ENCODE assay signal across 22 cellular contexts in genomic region chr2:54519841-54520459, GRCh38.
DNase-seq lines count a peak whose midpoint lies in the region; ATAC-seq and TF ChIP-seq lines count a peak whose summit lies in the region.
"Had no signal": no experiment of that assay in that cellular context is flagged by ENCODE, and none has a peak within 500 bp of the region (broad histone marks: within the 10 kb centered on the region; RNA-seq: fewer than 3 reads in every experiment).

No MANE protein-coding gene starts in this region.

- no peak overlapping the region for H3K9ac ChIP-seq in GM23248
- no peak overlapping the region for H3K9ac ChIP-seq in neuronal stem cell (ENCODE audit: low read depth, low read length, poor library complexity)

- DNase-seq in GM23248 (no peak), WTC11 (ENCODE audit: low spot score) (no peak), neuronal stem cell (ENCODE audit: low spot score) (no peak), BE2C (no peak), NCI-H1694 (lab: John Stamatoyannopoulos, UW) (no peak), GM10248 (ENCODE audit: extremely low spot score) (no peak), NK-92 (lab: John Stamatoyannopoulos, UW; ENCODE audit: unreplicated experiment) (no peak)
- DNase-seq: activated effector memory CD4-positive, alpha-beta T cell treated with anti-CD3 and anti-CD28 coated beads, Interleukin-2, amount 50 U/mL, for 16 hours; CD4-positive, alpha-beta memory T cell; cerebellar nuclear complex; GDM1; GOT3; heart right ventricle; mesendoderm; NCI-H1694 treated with DMSO at 0.1 percent for 48 hours; NCI-H345; NK-92 treated with Interleukin-12 subunit alpha and Interleukin-12 subunit beta, amount 100 ng/mL, for 24 hours; right cardiac atrium; SHP77 treated with DMSO at 0.1 percent for 48 hours; stimulated activated naive CD8-positive, alpha-beta T cell treated with anti-CD3 and anti-CD28 coated beads, Interleukin-15, amount 100 ng/mL, for 72 hours; transverse colon had no signal

- peaks cover 73% of the 10 kb centered on the region for H3K4me1 Mint-ChIP-seq in WTC11

- H3K27ac Mint-ChIP-seq in WTC11: no peak overlapping the region
- H3K27ac Mint-ChIP-seq: stimulated activated naive CD8-positive, alpha-beta T cell treated with anti-CD3 and anti-CD28 coated beads, Interleukin-15, amount 100 ng/mL, for 72 hours had no signal

- H2AFZ ChIP-seq in ACC112 (ENCODE audit: low read length, unreplicated experiment) (no peak overlapping the region), GM23248 (no peak overlapping the region), neuronal stem cell (ENCODE audit: low read length) (no peak overlapping the region)

- CTCF ChIA-PET in WTC11 (lab: Charles Lee) (interaction anchor here (0.6 to 1.6 kb wide), 5 partner anchors 17 to 184 kb away, joined by 3 to 5 read pairs (median 3); no protein-coding TSS in a partner anchor), GM10248 (lab: Yijun Ruan, JAX) (interaction anchor here (3.1 to 10.4 kb wide), 2 partner anchors 11 to 184 kb away, joined by 15 to 113 read pairs; no protein-coding TSS in a partner anchor)

- H3K4me3 ChIP-seq in ACC112 (ENCODE audit: low read depth, low read length) (no peak overlapping the region), GM23248 (no peak overlapping the region), neuronal stem cell (ENCODE audit: low read length in 2 of 2) (no peak overlapping the region), BE2C (ENCODE audit: low read depth, low read length) (no peak overlapping the region)
- H3K4me3 ChIP-seq: heart right ventricle, transverse colon had no signal

- in situ Hi-C loops in GM23248 (cut with MboI): no loop called here

- H3K14ac ChIP-seq in neuronal stem cell (ENCODE audit: low read length): no peak overlapping the region

- TF ChIP-seq CTCF in WTC11 (IDR thresholded peaks at IDR 0.05): no peak
- no peak for TF ChIP-seq CTCF in BE2C (IDR thresholded peaks at IDR 0.05; ENCODE audit: low read depth, low read length)
- no peak for TF ChIP-seq CTCF in GM10248 (IDR thresholded peaks at IDR 0.05; ENCODE audit: control extremely low read depth, extremely low read depth, low read depth, missing control alignments)

- WGBS in GM23248 (ENCODE audit: low coverage in 1 of 2, low lambda C conversion rate in 2 of 2, missing lambda C conversion rate in 2 of 2), 2 experiments: 89 to 93% methylated on average over 12 of the region's 12 CpGs
- WGBS in neuronal stem cell (ENCODE audit: extremely low coverage in 2 of 2, insufficient read length in 2 of 2, insufficient replicate concordance in 1 of 2), 2 donors: no CpG with 5 or more reads among the region's 12 CpGs

- no peak overlapping the region for H4K91ac ChIP-seq in neuronal stem cell (ENCODE audit: low read depth, low read length, poor library complexity)

- no peak overlapping the region for H2BK120ac ChIP-seq in neuronal stem cell (ENCODE audit: low read depth, low read length)

- peak; percentile 14 for ATAC-seq in WTC11
- ATAC-seq: heart right ventricle; right cardiac atrium; stimulated activated naive CD8-positive, alpha-beta T cell treated with anti-CD3 and anti-CD28 coated beads, Interleukin-15, amount 100 ng/mL, for 72 hours had no signal

- H3K27me3 ChIP-seq in ACC112 (ENCODE audit: insufficient read depth, low read length): no peaks in the 10 kb centered on the region
- no peaks in the 10 kb centered on the region for H3K27me3 ChIP-seq in GM23248 (replicated peaks; ENCODE audit: insufficient read depth)
- no peaks in the 10 kb centered on the region for H3K27me3 ChIP-seq in neuronal stem cell (ENCODE audit: control insufficient read depth in 3 of 3, insufficient read depth in 3 of 3, low read depth in 1 of 3, low read length in 3 of 3)
- H3K27me3 ChIP-seq in BE2C: no peaks in the 10 kb centered on the region
- H3K27me3 ChIP-seq: heart right ventricle, transverse colon had no signal

- no peaks in the 10 kb centered on the region for H3K36me3 Mint-ChIP-seq in WTC11
- H3K36me3 Mint-ChIP-seq: CD4-positive, alpha-beta memory T cell had no signal

- H3K9me3 Mint-ChIP-seq in WTC11: no peaks in the 10 kb centered on the region
- H3K9me3 Mint-ChIP-seq: CD4-positive, alpha-beta memory T cell; stimulated activated naive CD8-positive, alpha-beta T cell treated with anti-CD3 and anti-CD28 coated beads, Interleukin-15, amount 100 ng/mL, for 72 hours had no signal

- H3K23ac ChIP-seq in neuronal stem cell (ENCODE audit: low read depth, low read length, poor library complexity): no peak overlapping the region

- no peak overlapping the region for H2BK5ac ChIP-seq in neuronal stem cell (ENCODE audit: low read length)

- no peaks in the 10 kb centered on the region for H4K20me1 ChIP-seq in GM23248 (ENCODE audit: insufficient read depth)

- H3K9me3 ChIP-seq in GM23248 (ENCODE audit: low read depth) (no peaks in the 10 kb centered on the region), neuronal stem cell (replicated peaks in 1 of 2; ENCODE audit: control insufficient read depth in 2 of 2, insufficient read depth in 1 of 2, low read depth in 1 of 2, low read length in 2 of 2) (no peaks in the 10 kb centered on the region), BE2C (no peaks in the 10 kb centered on the region)
- H3K9me3 ChIP-seq: heart right ventricle, transverse colon had no signal

- no peak overlapping the region for H2BK15ac ChIP-seq in neuronal stem cell (ENCODE audit: low read length)

- H3F3A ChIP-seq in GM23248 (ENCODE audit: insufficient read depth): peaks cover 33% of the 10 kb centered on the region

- H2BK12ac ChIP-seq in neuronal stem cell (ENCODE audit: low read length): no peak overlapping the region

- H3K4me1 ChIP-seq in ACC112 (ENCODE audit: control insufficient read depth, insufficient read depth, low read length, unreplicated experiment): peaks cover 45% of the 10 kb centered on the region
- H3K4me1 ChIP-seq in GM23248 (ENCODE audit: insufficient read depth): peaks cover 44% of the 10 kb centered on the region
- H3K4me1 ChIP-seq in neuronal stem cell (ENCODE audit: control insufficient read depth in 2 of 2, insufficient read depth in 1 of 2, low read depth in 1 of 2, low read length in 2 of 2): peaks cover 0 to 17% of the 10 kb centered on the region in 2 donors
- H3K4me1 ChIP-seq in BE2C: no peaks in the 10 kb centered on the region

- no peaks in the 10 kb centered on the region for H3K79me1 ChIP-seq in neuronal stem cell (ENCODE audit: low read depth, low read length)

- H3K4me2 ChIP-seq in GM23248 (ENCODE audit: unreplicated experiment) (peak overlapping the region; percentile 61), neuronal stem cell (ENCODE audit: insufficient read depth, low read length, poor library complexity, severe bottlenecking) (no peak overlapping the region)

- H2AK5ac ChIP-seq in neuronal stem cell (ENCODE audit: low read depth, low read length): no peak overlapping the region

- POLR2A ChIA-PET in WTC11 (lab: Charles Lee): no interaction called here
- POLR2A ChIA-PET in GM10248 (lab: Yijun Ruan, JAX): interaction anchor here (0.5 kb wide), 1 partner anchor 40 kb away, joined by 4 read pairs; no protein-coding TSS in a partner anchor

- H3K9me2 ChIP-seq in GM23248 (ENCODE audit: insufficient read depth): no peaks in the 10 kb centered on the region

- no peaks in the 10 kb centered on the region for H3K36me3 ChIP-seq in ACC112 (ENCODE audit: insufficient read depth, low read length)
- no peaks in the 10 kb centered on the region for H3K36me3 ChIP-seq in GM23248 (ENCODE audit: low read depth)
- H3K36me3 ChIP-seq in neuronal stem cell (replicated peaks in 1 of 2; ENCODE audit: control insufficient read depth in 2 of 2, insufficient read depth in 2 of 2, low read length in 2 of 2): no peaks in the 10 kb centered on the region
- no peaks in the 10 kb centered on the region for H3K36me3 ChIP-seq in BE2C
- H3K36me3 ChIP-seq: transverse colon had no signal

- H4K8ac ChIP-seq in neuronal stem cell (ENCODE audit: low read depth, low read length): no peak overlapping the region

- peak overlapping the region; percentile 8 for H3K18ac ChIP-seq in neuronal stem cell (ENCODE audit: low read length)

- no peaks in the 10 kb centered on the region for H3K27me3 Mint-ChIP-seq in WTC11 (ENCODE audit: low read depth)

- H3K4ac ChIP-seq in neuronal stem cell (ENCODE audit: low read length): no peak overlapping the region

- peak overlapping the region; percentile 73 for H3K27ac ChIP-seq in ACC112 (ENCODE audit: low read depth, low read length)
- H3K27ac ChIP-seq in GM23248: peak overlapping the region; percentile 43
- H3K27ac ChIP-seq in neuronal stem cell (replicated peaks; ENCODE audit: low read length): no peak overlapping the region
- H3K27ac ChIP-seq: transverse colon had no signal

- H3K4me3 Mint-ChIP-seq in WTC11: no peak overlapping the region
- H3K4me3 Mint-ChIP-seq: stimulated activated naive CD8-positive, alpha-beta T cell treated with anti-CD3 and anti-CD28 coated beads, Interleukin-15, amount 100 ng/mL, for 72 hours had no signal

- H3K79me2 ChIP-seq in ACC112 (ENCODE audit: control insufficient read depth, insufficient read depth, low read length, unreplicated experiment): peaks cover 84% of the 10 kb centered on the region
- H3K79me2 ChIP-seq in GM23248 (ENCODE audit: insufficient read depth): peaks cover 92% of the 10 kb centered on the region

TF ChIP-seq in WTC11, 78 proteins besides CTCF, POLR2A, EP300 and RAD21:
- no peak for TF ChIP-seq ZNF416 (CRISPR knock-in tag; IDR thresholded peaks at IDR 0.05)
- no peak for TF ChIP-seq ZNF219 (CRISPR knock-in tag; IDR thresholded peaks at IDR 0.05; ENCODE audit: borderline replicate concordance)
- no peak for TF ChIP-seq PRRX2 (CRISPR knock-in tag; IDR thresholded peaks at IDR 0.05)
